In the genomic region with DNA sequence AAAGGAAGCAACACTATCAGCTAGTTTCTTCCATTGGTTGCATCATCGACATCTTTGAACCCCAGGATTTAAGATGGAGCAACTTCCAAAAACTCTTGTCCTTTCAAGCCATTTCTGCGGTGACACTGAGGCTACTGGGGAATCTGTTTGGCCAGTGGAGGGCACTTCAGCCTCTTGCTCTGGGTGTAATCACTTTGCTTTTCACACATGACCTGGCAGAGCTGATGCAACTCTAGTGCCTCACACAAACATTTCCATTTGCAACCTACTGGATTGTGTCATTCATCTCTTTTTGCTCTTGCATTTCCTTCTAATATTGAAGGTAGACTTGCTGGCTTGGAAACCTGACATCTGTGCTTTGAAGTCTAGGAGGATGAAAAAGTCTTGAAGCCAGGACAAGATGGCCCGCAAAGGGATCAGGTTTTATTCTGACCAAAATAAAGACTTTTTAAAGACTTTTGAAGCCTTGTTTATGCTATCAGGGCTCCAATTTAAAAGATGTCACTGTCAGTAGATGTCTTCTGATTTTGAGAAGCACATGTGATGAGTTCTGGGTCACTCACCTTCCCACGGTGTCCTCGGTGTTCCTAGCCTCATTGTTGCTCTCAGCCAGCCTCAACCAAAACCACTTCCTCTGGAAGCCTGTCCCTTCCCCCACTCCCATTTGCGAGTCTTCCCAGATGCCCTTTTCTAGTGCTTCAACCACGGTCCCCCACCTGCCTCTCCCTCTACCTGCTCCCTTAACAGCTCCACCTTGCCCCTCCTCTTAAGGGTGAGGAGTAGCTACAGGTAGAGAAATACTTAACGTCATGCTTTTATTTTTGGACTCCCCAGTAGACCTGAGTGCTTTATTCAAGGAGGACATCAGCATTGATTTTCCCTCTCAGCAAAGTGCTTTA, we compare ENCODE assay signal across 8 cellular contexts.
DNase-seq lines count a peak whose midpoint lies in the region; ATAC-seq and TF ChIP-seq lines count a peak whose summit lies in the region.

No MANE protein-coding gene starts in this region.

- H4K20me1 ChIP-seq in SK-N-SH (ENCODE audit: insufficient read depth), result no peaks in the 10 kb centered on the region

- no peaks in the 10 kb centered on the region for H3K36me3 ChIP-seq in SK-N-SH (replicated peaks in 1 of 2; ENCODE audit: control insufficient read depth in 1 of 2, insufficient read depth in 2 of 2, low read length in 1 of 2)

- H3K9me3 ChIP-seq in SK-N-SH, result no peaks in the 10 kb centered on the region

- no peak overlapping the region; the same call in 1 of the 2 replicates for H2AFZ ChIP-seq in SK-N-SH (ENCODE audit: low read depth)

- intact Hi-C loops in posterior cingulate gyrus (cut with DNase I), result loop anchor here (5.0 kb wide), 1 partner anchor 120 kb away; no protein-coding TSS in a partner anchor

- TF ChIP-seq RAD21 in SK-N-SH (IDR thresholded peaks at IDR 0.05; ENCODE audit: low read length), result peak; percentile 88

- no peak for TF ChIP-seq EP300 in SK-N-SH (IDR thresholded peaks at IDR 0.05; ENCODE audit: borderline replicate concordance in 1 of 2, low read depth in 1 of 2, low read length in 1 of 2)

- CTCF ChIA-PET in SK-N-SH (lab: Yijun Ruan, JAX), result interaction anchor here (0.7 to 4.6 kb wide), 16 partner anchors 10 to 815 kb away, joined by 3 to 39 read pairs (median 4); a partner anchor contains a TSS

- no peak overlapping the region for H3K9ac ChIP-seq in SK-N-SH

- peak overlapping the region; percentile 42 to 48; a peak in 2 of 4 replicates for H3K27ac ChIP-seq in SK-N-SH (ENCODE audit: low read depth in 2 of 2, low read length in 1 of 2)

- H3K27me3 ChIP-seq in SK-N-SH (ENCODE audit: insufficient read depth), result no peaks in the 10 kb centered on the region

- WGBS in SK-N-SH (ENCODE audit: low lambda C conversion rate), result 87% methylated on average over 8 of the region's 8 CpGs

- ATAC-seq in GM18499 (IDR thresholded peaks at IDR 0.05; ENCODE audit: insufficient read depth, unreplicated experiment) (peak; percentile 78), HG02852 (IDR thresholded peaks at IDR 0.05; ENCODE audit: unreplicated experiment) (no peak)

- H3F3A ChIP-seq in SK-N-SH (replicated peaks; ENCODE audit: insufficient read depth), result no peaks in the 10 kb centered on the region

- no peaks in the 10 kb centered on the region for H3K79me2 ChIP-seq in SK-N-SH (ENCODE audit: insufficient read depth)

- DNase-seq in AG08396 (ENCODE audit: low spot score), result peak; percentile 60
- DNase-seq in LHCN-M2 (ENCODE audit: low read depth), result peak; percentile 80
- peak; percentile 31 for DNase-seq in SK-N-SH
- peak; percentile 76 for DNase-seq in globus pallidus (ENCODE audit: low spot score)
- peak in 6 of 10 donors; percentile 32 to 90 (median 54) for DNase-seq in posterior cingulate gyrus
- no peak for DNase-seq in GDM1 (lab: John Stamatoyannopoulos, UW)

- peak; percentile 60 for TF ChIP-seq CTCF in SK-N-SH (IDR thresholded peaks at IDR 0.05)

- H3K4me1 ChIP-seq in SK-N-SH (ENCODE audit: control insufficient read depth in 1 of 2, insufficient read depth in 2 of 2, low read depth in 1 of 2, low read length in 1 of 2), result peaks cover 7 to 8% of the 10 kb centered on the region in 2 experiments; a peak in 2 of 4 replicates

- POLR2A ChIA-PET in SK-N-SH (lab: Yijun Ruan, JAX), result interaction anchor here (1.5 kb wide), 1 partner anchor 11 kb away, joined by 9 read pairs; no protein-coding TSS in a partner anchor

- H3K9me2 ChIP-seq in SK-N-SH, result no peaks in the 10 kb centered on the region

- H3K4me3 ChIP-seq in SK-N-SH (ENCODE audit: low read depth in 2 of 2, low read length in 1 of 2), result no peak overlapping the region

- no peak overlapping the region for H3K4me2 ChIP-seq in SK-N-SH

TF ChIP-seq in SK-N-SH, 30 proteins besides CTCF, POLR2A, EP300 and RAD21:
- TF ChIP-seq FOXJ3 (CRISPR knock-in tag; IDR thresholded peaks at IDR 0.05) (no peak), MXI1 (IDR thresholded peaks at IDR 0.05; ENCODE audit: low read depth, low read length) (no peak), TCF12 (IDR thresholded peaks at IDR 0.05) (peak; percentile 20; the same call in 1 of the 2 replicates), RFX5 (IDR thresholded peaks at IDR 0.05; ENCODE audit: low read length) (no peak), MEF2A (IDR thresholded peaks at IDR 0.05; ENCODE audit: borderline replicate concordance, low read depth) (no peak), SMC3 (IDR thresholded peaks at IDR 0.05; ENCODE audit: low read depth, low read length) (peak; percentile 76), RCOR1 (IDR thresholded peaks at IDR 0.05; ENCODE audit: low read length) (no peak), SIN3A (IDR thresholded peaks at IDR 0.05; ENCODE audit: borderline replicate concordance, low read depth, low read length) (no peak), FOSL2 (IDR thresholded peaks at IDR 0.05; ENCODE audit: borderline replicate concordance, low read depth) (no peak), JUND (IDR thresholded peaks at IDR 0.05) (no peak), EZH2phosphoT487 (IDR thresholded peaks at IDR 0.05; ENCODE audit: borderline replicate concordance, low read depth) (no peak)
- TF ChIP-seq, protein P1, sequence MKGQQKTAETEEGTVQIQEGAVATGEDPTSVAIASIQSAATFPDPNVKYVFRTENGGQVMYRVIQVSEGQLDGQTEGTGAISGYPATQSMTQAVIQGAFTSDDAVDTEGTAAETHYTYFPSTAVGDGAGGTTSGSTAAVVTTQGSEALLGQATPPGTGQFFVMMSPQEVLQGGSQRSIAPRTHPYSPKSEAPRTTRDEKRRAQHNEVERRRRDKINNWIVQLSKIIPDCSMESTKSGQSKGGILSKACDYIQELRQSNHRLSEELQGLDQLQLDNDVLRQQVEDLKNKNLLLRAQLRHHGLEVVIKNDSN (IDR thresholded peaks at IDR 0.05; ENCODE audit: borderline replicate concordance, low read depth), result peak; percentile 55; the same call in 1 of the 2 replicates
- TF ChIP-seq, protein P2, sequence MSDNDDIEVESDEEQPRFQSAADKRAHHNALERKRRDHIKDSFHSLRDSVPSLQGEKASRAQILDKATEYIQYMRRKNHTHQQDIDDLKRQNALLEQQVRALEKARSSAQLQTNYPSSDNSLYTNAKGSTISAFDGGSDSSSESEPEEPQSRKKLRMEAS (IDR thresholded peaks at IDR 0.05; ENCODE audit: low read depth), result peak; percentile 50; the same call in 1 of the 2 replicates
